In genomic region chrX:22652596-22652995, GRCh38 we compare ENCODE assay signal across 1 cellular context.
TF ChIP-seq lines count a peak whose summit lies in the region.

No MANE protein-coding gene starts in this region.

TF ChIP-seq in HepG2, 621 proteins besides CTCF, POLR2A, EP300 and RAD21 (continued from another document):
- TF ChIP-seq ATF2 (CRISPR knock-in tag; IDR thresholded peaks at IDR 0.05) (0 out of 2 replicates have a peak, but pooled peaks have one; percentile 35), FOSL2 (CRISPR knock-in tag; IDR thresholded peaks at IDR 0.05) (peak; percentile 41; the same call in 1 of the 2 replicates), ZUFSP (CRISPR knock-in tag; IDR thresholded peaks at IDR 0.05; ENCODE audit: borderline replicate concordance) (no peak), RFX5 (IDR thresholded peaks at IDR 0.05; ENCODE audit: low read depth, low read length) (peak; percentile 47; the same call in 1 of the 2 replicates)
